In the genomic region with DNA sequence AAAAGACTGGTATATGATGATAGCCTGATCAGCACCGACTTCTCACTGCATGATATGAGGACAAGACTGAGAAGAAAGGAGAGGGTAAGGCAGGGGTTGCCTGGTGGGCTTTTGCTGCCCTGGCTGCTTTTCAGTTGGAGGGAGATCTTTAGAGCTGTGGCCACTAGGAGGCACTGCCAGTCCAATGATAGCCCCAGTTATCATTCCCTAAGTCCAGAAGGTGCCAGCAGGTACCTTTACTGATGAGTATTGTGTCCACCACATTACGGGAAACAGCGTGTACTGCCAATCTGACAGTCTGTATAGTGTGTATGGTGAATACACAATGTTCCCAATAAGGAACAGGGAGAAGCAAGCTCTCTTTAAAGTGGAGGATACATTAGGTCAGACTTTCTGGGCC, we compare ENCODE assay signal across 9 cellular contexts. TPM values are rescaled to one million over a fixed set of nuclear protein-coding genes. Genes with fewer than 3 reads are reported as not detected.
A peak's percentile ranks its signal among the peaks of the same experiment; 100 is the strongest.
DNase-seq lines count a peak whose midpoint lies in the region; ATAC-seq, FAIRE-seq and TF ChIP-seq lines count a peak whose summit lies in the region.
"Had no signal": no experiment of that assay in that cellular context is flagged by ENCODE, and none has a peak within 500 bp of the region (broad histone marks: within the 10 kb centered on the region; RNA-seq: fewer than 3 reads in every experiment).

No MANE protein-coding gene starts in this region.

- no peaks in the 10 kb centered on the region for H3K27me3 ChIP-seq in MM.1S (replicated peaks; ENCODE audit: insufficient read depth, low read length)
- H3K27me3 ChIP-seq in WERI-Rb-1 (ENCODE audit: insufficient read depth, low read depth, severe bottlenecking): no peaks in the 10 kb centered on the region
- peaks cover 1 to 3% of the 10 kb centered on the region in 2 experiments; a peak in 2 of 5 replicates for H3K27me3 ChIP-seq in HepG2 (ENCODE audit: control insufficient read depth in 1 of 2, insufficient read depth in 2 of 2, low read length in 2 of 2)

- CTCF ChIA-PET in HepG2 (lab: Yijun Ruan, JAX; ENCODE audit: low intra/inter-chr PET ratio, low total read pairs): interaction anchor here (1.2 to 1.7 kb wide), 2 partner anchors 286 to 333 kb away, joined by 4 to 16 read pairs; no protein-coding TSS in a partner anchor

- peak; percentile 90 for ATAC-seq in HepG2
- no peak for ATAC-seq in HG02759 (IDR thresholded peaks at IDR 0.05; ENCODE audit: unreplicated experiment)
- no peak for ATAC-seq in effector memory CD8-positive, alpha-beta T cell (replicated peaks)
- no peak for ATAC-seq in GM21526 (IDR thresholded peaks at IDR 0.05; ENCODE audit: low FRiP score, unreplicated experiment)

- H3K36me3 Mint-ChIP-seq in effector memory CD8-positive, alpha-beta T cell (ENCODE audit: insufficient read depth): no peaks in the 10 kb centered on the region
- H3K36me3 Mint-ChIP-seq: activated naive CD8-positive, alpha-beta T cell treated with anti-CD3 and anti-CD28 coated beads, Interleukin-2, amount 10 ng/mL, durations not matched to agents 7 days and 5 days had no signal

- no peak overlapping the region for H3K27ac Mint-ChIP-seq in effector memory CD8-positive, alpha-beta T cell
- H3K27ac Mint-ChIP-seq: activated naive CD8-positive, alpha-beta T cell treated with anti-CD3 and anti-CD28 coated beads, Interleukin-2, amount 10 ng/mL, durations not matched to agents 7 days and 5 days had no signal

- H3K9me3 Mint-ChIP-seq in effector memory CD8-positive, alpha-beta T cell: no peaks in the 10 kb centered on the region
- H3K9me3 Mint-ChIP-seq: activated naive CD8-positive, alpha-beta T cell treated with anti-CD3 and anti-CD28 coated beads, Interleukin-2, amount 10 ng/mL, durations not matched to agents 7 days and 5 days had no signal

- no TSS peak for BruUV-seq in HepG2 (replicated peaks; lab: Mats Ljungman, UMichigan)

- H3F3A ChIP-seq in MM.1S (ENCODE audit: insufficient read depth, low read length): no peaks in the 10 kb centered on the region

- H3K4me1 ChIP-seq in MM.1S (ENCODE audit: low read length): no peaks in the 10 kb centered on the region
- H3K4me1 ChIP-seq in HepG2 (ENCODE audit: insufficient read depth, low read length): peaks cover 8% of the 10 kb centered on the region; the same call in 1 of the 2 replicates

- no peaks in the 10 kb centered on the region for H4K20me1 ChIP-seq in MM.1S (ENCODE audit: insufficient read depth, low read length)
- no peaks in the 10 kb centered on the region for H4K20me1 ChIP-seq in HepG2 (ENCODE audit: insufficient read depth, low read length)

- H3K4me2 ChIP-seq in MM.1S (ENCODE audit: low read depth, low read length): no peak overlapping the region
- no peak overlapping the region for H3K4me2 ChIP-seq in HepG2 (ENCODE audit: low read depth, low read length)

- H2AFZ ChIP-seq in MM.1S (ENCODE audit: low read length): no peak overlapping the region
- no peak overlapping the region for H2AFZ ChIP-seq in HepG2 (ENCODE audit: low read length)

- TF ChIP-seq CTCF in 22Rv1 (IDR thresholded peaks at IDR 0.05) (peak; percentile 79), GM10266 (IDR thresholded peaks at IDR 0.05; ENCODE audit: control insufficient read depth, insufficient read depth, low read depth, missing control alignments) (peak; percentile 62), MM.1S (IDR thresholded peaks at IDR 0.05; ENCODE audit: low read length) (peak; percentile 43), WERI-Rb-1 (IDR thresholded peaks at IDR 0.05; ENCODE audit: low read depth, low read length) (peak; percentile 79), HepG2 (CRISPR knock-in tag; IDR thresholded peaks at IDR 0.05) (peak; percentile 81)

- H3K27ac ChIP-seq in 22Rv1 (no peak overlapping the region), MM.1S (ENCODE audit: low read length) (no peak overlapping the region), WERI-Rb-1 (no peak overlapping the region), HepG2 (ENCODE audit: extremely low read length, insufficient read depth, low read length) (no peak overlapping the region)

- H3K4me3 ChIP-seq in MM.1S (ENCODE audit: low read length) (no peak overlapping the region), WERI-Rb-1 (ENCODE audit: low read depth, low read length) (no peak overlapping the region), HepG2 (replicated peaks in 1 of 3; ENCODE audit: insufficient read depth in 1 of 3, low read depth in 2 of 3, low read length in 3 of 3) (no peak overlapping the region)

- POLR2A ChIA-PET in HepG2 (lab: Yijun Ruan, JAX): no interaction called here

- H3K4me1 Mint-ChIP-seq in effector memory CD8-positive, alpha-beta T cell (ENCODE audit: low read depth in 2 of 2): peaks cover 0 to 3% of the 10 kb centered on the region in 2 donors
- H3K4me1 Mint-ChIP-seq: activated naive CD8-positive, alpha-beta T cell treated with anti-CD3 and anti-CD28 coated beads, Interleukin-2, amount 10 ng/mL, durations not matched to agents 7 days and 5 days had no signal

- H3K27me3 Mint-ChIP-seq in effector memory CD8-positive, alpha-beta T cell: peaks cover 44 to 55% of the 10 kb centered on the region in 2 donors

- intact Hi-C loops in HepG2 (cut with micrococcal nuclease; ENCODE audit: unreplicated experiment): loop anchor here (1.0 to 2.0 kb wide), 4 partner anchors 56 to 552 kb away; no protein-coding TSS in a partner anchor

- FAIRE-seq in HepG2 (lab: Jason Lieb, UNC): peak; percentile 40

- TF ChIP-seq RAD21 in HepG2 (CRISPR knock-in tag; IDR thresholded peaks at IDR 0.05): no peak

- H3K36me3 ChIP-seq in MM.1S (replicated peaks; ENCODE audit: insufficient read depth, low read length) (no peaks in the 10 kb centered on the region), WERI-Rb-1 (no peaks in the 10 kb centered on the region), HepG2 (replicated peaks in 1 of 2; ENCODE audit: control insufficient read depth in 1 of 2, insufficient read depth in 2 of 2, low read length in 2 of 2) (no peaks in the 10 kb centered on the region)

- TF ChIP-seq POLR2A in HepG2 (IDR thresholded peaks at IDR 0.05; ENCODE audit: insufficient read depth in 1 of 2, low read depth in 2 of 2, low read length in 2 of 2): no peak

- H3K9me3 ChIP-seq in MM.1S (replicated peaks; ENCODE audit: insufficient read depth, low read length): no peaks in the 10 kb centered on the region
- no peaks in the 10 kb centered on the region for H3K9me3 ChIP-seq in WERI-Rb-1 (ENCODE audit: severe bottlenecking)
- H3K9me3 ChIP-seq in HepG2 (ENCODE audit: low read length): 0 out of 2 replicates have a peak, but pooled peaks cover 5% of the 10 kb centered on the region

- DNase-seq in GM10266 (ENCODE audit: extremely low spot score) (peak; percentile 67), MM.1S (no peak), WERI-Rb-1 (peak; percentile 63), HepG2 (ENCODE audit: low spot score) (peak; percentile 20)
- no peak for DNase-seq in effector memory CD8-positive, alpha-beta T cell
- DNase-seq: activated naive CD8-positive, alpha-beta T cell treated with anti-CD3 and anti-CD28 coated beads, Interleukin-2, amount 10 ng/mL, durations not matched to agents 7 days and 5 days had no signal

- no peaks in the 10 kb centered on the region for H3K9me2 ChIP-seq in MM.1S (replicated peaks; ENCODE audit: insufficient read depth, low read length)

- WGBS in HepG2 (ENCODE audit: low lambda C conversion rate): 0% methylated on average over 2 of the region's 3 CpGs

- H3K4me3 Mint-ChIP-seq in effector memory CD8-positive, alpha-beta T cell: no peak overlapping the region
- H3K4me3 Mint-ChIP-seq: activated naive CD8-positive, alpha-beta T cell treated with anti-CD3 and anti-CD28 coated beads, Interleukin-2, amount 10 ng/mL, durations not matched to agents 7 days and 5 days had no signal

- H3K9ac ChIP-seq in MM.1S (ENCODE audit: low read length) (no peak overlapping the region), HepG2 (ENCODE audit: insufficient read depth, low read depth, low read length) (no peak overlapping the region)

- H3K79me2 ChIP-seq in MM.1S (ENCODE audit: low read length) (no peaks in the 10 kb centered on the region), HepG2 (ENCODE audit: insufficient read depth, low read length) (no peaks in the 10 kb centered on the region)

- in situ Hi-C loops in HepG2 (cut with HindIII; ENCODE audit: extremely low pct_ligation_motif_present, low pct_unique_long_range_greater_than_20kb): loop anchor here (10.0 kb wide), 1 partner anchor 282 kb away; no protein-coding TSS in a partner anchor

- TF ChIP-seq EP300 in HepG2 (IDR thresholded peaks at IDR 0.05; ENCODE audit: low read depth in 2 of 2, low read length in 2 of 2): no peak
- no peak for TF ChIP-seq EP300 in HepG2 (CRISPR knock-in tag; IDR thresholded peaks at IDR 0.05; ENCODE audit: borderline replicate concordance)

TF ChIP-seq in HepG2, 621 proteins besides CTCF, POLR2A, EP300 and RAD21 (continues in another document):
- peak; percentile 85 for TF ChIP-seq STAG1 (CRISPR knock-in tag; IDR thresholded peaks at IDR 0.05)
- TF ChIP-seq TGIF2 (CRISPR knock-in tag; IDR thresholded peaks at IDR 0.05): no peak

RNA-seq across cellular contexts. Expression of a gene that starts 55.8 kb away (rescaled TPM):
- not detected in 2 replicates for total RNA-seq in HepG2 (2016; rRNA removed; fragmentation: Illumina TruSeq; extraction: Trizol)
- not detected in 2 replicates for total RNA-seq in HepG2 (2016; cell fraction: cytosol; rRNA removed; fragmentation: Illumina TruSeq; extraction: Trizol; ENCODE audit: low read depth)
- not detected in 2 replicates for total RNA-seq in HepG2 (2016; cell fraction: insoluble cytoplasmic fraction; rRNA removed; fragmentation: Illumina TruSeq; extraction: Trizol)
- total RNA-seq in HepG2 (2016; cell fraction: membrane; rRNA removed; fragmentation: Illumina TruSeq; extraction: Trizol): not detected in 2 replicates
- total RNA-seq in HepG2 (2016; cell fraction: nucleus; rRNA removed; fragmentation: Illumina TruSeq; extraction: Trizol): not detected in 2 replicates
- polyA plus RNA-seq in HepG2 (2011; rRNA removed): not detected in 2 replicates
- not detected in 2 replicates for polyA plus RNA-seq in HepG2 (2011; cell fraction: cytosol; rRNA removed)
- polyA plus RNA-seq in HepG2 (2011; cell fraction: nucleus; rRNA removed): not detected in 2 replicates
- not detected in 2 replicates for polyA plus RNA-seq in HepG2 (2012)
- polyA plus RNA-seq in HepG2 (2016; cell fraction: cytosol; fragmentation: Illumina TruSeq; extraction: Trizol; ENCODE audit: low read depth): not detected in 2 replicates
- not detected in 2 replicates for polyA plus RNA-seq in HepG2 (2016; cell fraction: insoluble cytoplasmic fraction; fragmentation: Illumina TruSeq; extraction: Trizol; ENCODE audit: low read depth)
- polyA plus RNA-seq in HepG2 (2016; cell fraction: membrane; fragmentation: Illumina TruSeq; extraction: Trizol; ENCODE audit: low read depth): not detected in 2 replicates
- polyA plus RNA-seq in HepG2 (2016; cell fraction: nucleus; fragmentation: Illumina TruSeq; extraction: Trizol; ENCODE audit: insufficient read depth, low read depth): not detected in 2 replicates
- polyA minus RNA-seq in HepG2 (2011; rRNA and poly(A)+ RNA removed; ENCODE audit: low replicate concordance): not detected in 2 replicates
- not detected in 2 replicates for polyA minus RNA-seq in HepG2 (2011; cell fraction: cytosol; rRNA and poly(A)+ RNA removed)
- not detected in 2 replicates for polyA minus RNA-seq in HepG2 (2011; cell fraction: nucleus; rRNA and poly(A)+ RNA removed)
- total RNA-seq: activated naive CD8-positive, alpha-beta T cell treated with anti-CD3 and anti-CD28 coated beads, Interleukin-2, amount 10 ng/mL, durations not matched to agents 7 days and 5 days had no signal

Comparison
In these comparisons a context has a peak if more than half of its experiments do, and no peak if none do; other contexts are left out.
1. DNase-seq: peak in GM10266 (single experiment), WERI-Rb-1 (single experiment) and HepG2 (single experiment); none in MM.1S (single experiment) and effector memory CD8-positive, alpha-beta T cell (0 of 3).
2. Peak in every context shown above with its lines, with median percentiles within 50 percentile points of each other: CTCF ChIP-seq.